Comparison of ENCODE assay signal across 32 cellular contexts in genomic region chr6:24145690-24146131, GRCh38. TPM values are rescaled to one million over a fixed set of nuclear protein-coding genes. Genes with fewer than 3 reads are reported as not detected.
"Had no signal": no experiment of that assay in that cellular context is flagged by ENCODE, and none has a peak within 500 bp of the region (broad histone marks: within the 10 kb centered on the region; RNA-seq: fewer than 3 reads in every experiment).

No MANE protein-coding gene starts in this region.

- H3K9me3 ChIP-seq: ascending aorta, esophagus squamous epithelium, gastroesophageal sphincter had no signal

- ATAC-seq: activated naive CD4-positive, alpha-beta T cell treated with anti-CD3 and anti-CD28 coated beads, Interleukin-2, amount 50 U/mL, for 72 hours; activated T-cell treated with anti-CD3 and anti-CD28 coated beads, Interleukin-2, amount 50 U/mL, for 72 hours; effector memory CD8-positive, alpha-beta T cell; gastroesophageal sphincter; heart right ventricle; WTC11 had no signal

- H3K4me3 ChIP-seq: ascending aorta, esophagus squamous epithelium, gastroesophageal sphincter, heart right ventricle had no signal

- DNase-seq: activated CD4-positive, alpha-beta memory T cell treated with anti-CD3 and anti-CD28 coated beads, Interleukin-2, amount 10 ng/mL, durations not matched to agents 7 days and 5 days; activated CD4-positive, alpha-beta T cell treated with anti-CD3 and anti-CD28 coated beads for 1 hour; activated CD4-positive, alpha-beta T cell treated with anti-CD3 and anti-CD28 coated beads for 4 hours; activated CD4-positive, alpha-beta T cell treated with anti-CD3 and anti-CD28 coated beads, Interleukin-2, amount 10 ng/mL, durations not matched to agents 7 days and 5 days; activated CD4-positive, alpha-beta T cell treated with anti-CD3 and anti-CD28 coated beads, Interleukin-2, amount 50 U/mL, for 4 hours; activated CD8-positive, alpha-beta memory T cell treated with anti-CD3 and anti-CD28 coated beads, Interleukin-2, amount 50 U/mL, for 48 hours; activated gamma-delta T cell; activated naive CD4-positive, alpha-beta T cell; activated naive CD4-positive, alpha-beta T cell treated with anti-CD3 and anti-CD28 coated beads, Interleukin-2, amount 10 ng/mL, durations not matched to agents 7 days and 5 days; activated naive CD8-positive, alpha-beta T cell treated with anti-CD3 and anti-CD28 coated beads, Interleukin-2, amount 10 ng/mL, durations not matched to agents 7 days and 5 days; activated T-cell treated with anti-CD3 and anti-CD28 coated beads for 4 hours; activated T-cell treated with anti-CD3 and anti-CD28 coated beads, Interleukin-2, amount 50 U/mL, for 24 hours; activated T-cell treated with anti-CD3 and anti-CD28 coated beads, Interleukin-2, amount 50 U/mL, for 72 hours; brain microvascular endothelial cell; cortex of kidney; dermis blood vessel endothelial cell; effector CD4-positive, alpha-beta T cell; effector memory CD8-positive, alpha-beta T cell; erythroblast; esophagus squamous epithelium; foreskin melanocyte; heart right ventricle; T-helper 2 cell had no signal

- H3K27ac ChIP-seq: ascending aorta, brain microvascular endothelial cell, esophagus squamous epithelium, gastroesophageal sphincter, heart right ventricle had no signal

- H3K36me3 ChIP-seq: ascending aorta, brain microvascular endothelial cell, esophagus squamous epithelium, gastroesophageal sphincter, heart right ventricle had no signal

- H3K4me1 ChIP-seq: ascending aorta, esophagus squamous epithelium, gastroesophageal sphincter had no signal

- H3K27me3 ChIP-seq: ascending aorta, brain microvascular endothelial cell, esophagus squamous epithelium, gastroesophageal sphincter had no signal

RNA-seq across cellular contexts. Expression of gene NRSN1, which starts 19.7 kb away (rescaled TPM):
- total RNA-seq: activated CD4-positive, alpha-beta memory T cell treated with anti-CD3 and anti-CD28 coated beads, Interleukin-2, amount 10 ng/mL, durations not matched to agents 7 days and 5 days; activated CD4-positive, alpha-beta T cell treated with anti-CD3 and anti-CD28 coated beads, Interleukin-2, amount 10 ng/mL, durations not matched to agents 7 days and 5 days; activated naive CD4-positive, alpha-beta T cell treated with anti-CD3 and anti-CD28 coated beads, Interleukin-2, amount 50 U/mL, for 72 hours; activated naive CD8-positive, alpha-beta T cell treated with anti-CD3 and anti-CD28 coated beads, Interleukin-2, amount 10 ng/mL, durations not matched to agents 7 days and 5 days; activated T-cell treated with anti-CD3 and anti-CD28 coated beads, Interleukin-2, amount 50 U/mL, for 72 hours; ascending aorta; chondrocyte; dermis blood vessel endothelial cell; esophagus squamous epithelium; fibroblast of lung; fibroblast of villous mesenchyme; glomerular endothelial cell; heart right ventricle; T-helper 1 cell treated with Interleukin-12 subunit alpha and Interleukin-12 subunit beta and Interleukin-4 antibody, amounts not matched to agents 30 ng/mL and 1 ng/mL, for 36 hours; WTC11 had no signal
- polyA plus RNA-seq: fibroblast of lung, heart right ventricle had no signal
